In genomic region chr2:146579154-146579930, GRCh38 we compare ENCODE assay signal across 10 cellular contexts.
DNase-seq lines count a peak whose midpoint lies in the region; ATAC-seq and TF ChIP-seq lines count a peak whose summit lies in the region.
"Had no signal": no experiment of that assay in that cellular context is flagged by ENCODE, and none has a peak within 500 bp of the region (broad histone marks: within the 10 kb centered on the region; RNA-seq: fewer than 3 reads in every experiment).

No MANE protein-coding gene starts in this region.

- H3K27me3 Mint-ChIP-seq in activated CD8-positive, alpha-beta memory T cell treated with anti-CD3 and anti-CD28 coated beads, Interleukin-2, amount 10 ng/mL, durations not matched to agents 7 days and 5 days, result no peaks in the 10 kb centered on the region

- TF ChIP-seq CTCF in RWPE1 (conservative IDR thresholded peaks at IDR 0.05; ENCODE audit: low read depth), result no peak

- peaks cover 15% of the 10 kb centered on the region for H3K4me1 ChIP-seq in skeletal muscle satellite cell (ENCODE audit: control insufficient read depth, insufficient read depth, low read length)

- H3K27me3 ChIP-seq in skeletal muscle satellite cell (ENCODE audit: control insufficient read depth, insufficient read depth, low read length), result no peaks in the 10 kb centered on the region
- H3K27me3 ChIP-seq: adrenal gland had no signal

- intact Hi-C loops in posterior vena cava (cut with DNase I), result no loop called here

- no peaks in the 10 kb centered on the region for H3K4me1 Mint-ChIP-seq in activated CD8-positive, alpha-beta memory T cell treated with anti-CD3 and anti-CD28 coated beads, Interleukin-2, amount 10 ng/mL, durations not matched to agents 7 days and 5 days

- H3K9me3 Mint-ChIP-seq in activated CD8-positive, alpha-beta memory T cell treated with anti-CD3 and anti-CD28 coated beads, Interleukin-2, amount 10 ng/mL, durations not matched to agents 7 days and 5 days (ENCODE audit: low read depth), result no peaks in the 10 kb centered on the region

- peak overlapping the region; percentile 4 for H3K9ac ChIP-seq in skeletal muscle satellite cell (ENCODE audit: low read depth, low read length)

- H3K4me3 ChIP-seq in skeletal muscle satellite cell (ENCODE audit: low read length), result peak overlapping the region; percentile 6
- H3K4me3 ChIP-seq: adrenal gland had no signal

- H3K9me3 ChIP-seq in skeletal muscle satellite cell (replicated peaks; ENCODE audit: low read length), result no peaks in the 10 kb centered on the region
- H3K9me3 ChIP-seq: adrenal gland had no signal

- DNase-seq in H4 (ENCODE audit: low spot score), result peak; percentile 12
- DNase-seq in RWPE1 (ENCODE audit: low spot score), result peak; percentile 33
- DNase-seq in fibroblast of gingiva (ENCODE audit: low read depth), result peak; percentile 53
- DNase-seq in posterior vena cava (ENCODE audit: low spot score), result no peak
- no peak for DNase-seq in NOMO-1 treated with dmso at 0.1 percent for 144 hours (lab: John Stamatoyannopoulos, UW; ENCODE audit: unreplicated experiment)
- DNase-seq in activated CD8-positive, alpha-beta memory T cell treated with anti-CD3 and anti-CD28 coated beads, Interleukin-2, amount 10 ng/mL, durations not matched to agents 7 days and 5 days, result no peak
- DNase-seq: activated CD8-positive, alpha-beta memory T cell treated with anti-CD3 and anti-CD28 coated beads for 24 hours; adrenal gland; islet precursor cell had no signal

- H3K27ac Mint-ChIP-seq in activated CD8-positive, alpha-beta memory T cell treated with anti-CD3 and anti-CD28 coated beads, Interleukin-2, amount 10 ng/mL, durations not matched to agents 7 days and 5 days, result no peak overlapping the region

- no peak overlapping the region for H3K27ac ChIP-seq in RWPE1
- H3K27ac ChIP-seq: adrenal gland had no signal

- CTCF ChIA-PET in RWPE1 (lab: Yijun Ruan, JAX), result no interaction called here
- CTCF ChIA-PET in activated CD8-positive, alpha-beta memory T cell treated with anti-CD3 and anti-CD28 coated beads, Interleukin-2, amount 10 ng/mL, durations not matched to agents 7 days and 5 days (lab: Charles Lee), result no interaction called here

- no peaks in the 10 kb centered on the region for H3K36me3 Mint-ChIP-seq in activated CD8-positive, alpha-beta memory T cell treated with anti-CD3 and anti-CD28 coated beads, Interleukin-2, amount 10 ng/mL, durations not matched to agents 7 days and 5 days

- POLR2A ChIA-PET in RWPE1 (lab: Yijun Ruan, JAX; ENCODE audit: low non-redundant PET), result no interaction called here

- no peaks in the 10 kb centered on the region for H3K36me3 ChIP-seq in skeletal muscle satellite cell (ENCODE audit: insufficient read depth, low read length)
- H3K36me3 ChIP-seq: adrenal gland had no signal

- no peak overlapping the region for H3K4me3 Mint-ChIP-seq in activated CD8-positive, alpha-beta memory T cell treated with anti-CD3 and anti-CD28 coated beads, Interleukin-2, amount 10 ng/mL, durations not matched to agents 7 days and 5 days

- ATAC-seq in activated CD8-positive, alpha-beta memory T cell treated with anti-CD3 and anti-CD28 coated beads, Interleukin-2, amount 10 ng/mL, durations not matched to agents 7 days and 5 days, result no peak

- peak overlapping the region; percentile 59 for H3K4me2 ChIP-seq in skeletal muscle satellite cell (ENCODE audit: low read length)

Comparison
In these comparisons a context has a peak if more than half of its experiments do, and no peak if none do; other contexts are left out.
1. DNase-seq: peak in H4 (single experiment), RWPE1 (single experiment) and fibroblast of gingiva (single experiment); none in posterior vena cava (single experiment), NOMO-1 treated with dmso at 0.1 percent for 144 hours (single experiment) and activated CD8-positive, alpha-beta memory T cell treated with anti-CD3 and anti-CD28 coated beads, Interleukin-2, amount 10 ng/mL, durations not matched to agents 7 days and 5 days (single experiment).